ENCODE assay signal across 27 cellular contexts in the genomic region with DNA sequence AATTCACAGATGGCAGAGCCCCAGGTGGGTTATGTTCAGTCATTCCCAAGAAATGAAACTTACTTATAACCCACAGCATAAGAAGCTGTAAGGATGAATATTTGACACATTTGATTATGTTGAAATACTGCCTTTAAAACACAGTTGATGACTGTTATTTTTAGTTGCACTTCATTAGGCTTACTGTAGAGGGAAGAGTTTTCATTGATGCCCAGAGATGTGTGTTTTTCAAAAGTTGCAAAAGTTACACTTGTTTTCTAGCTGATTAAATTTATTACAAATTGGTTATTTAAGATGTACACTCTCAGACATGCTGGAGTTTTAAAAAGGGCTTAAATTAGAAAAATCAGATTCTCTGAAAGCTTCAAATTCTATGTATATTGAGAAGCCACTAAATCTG.
DNase-seq lines count a peak whose midpoint lies in the region; ATAC-seq and TF ChIP-seq lines count a peak whose summit lies in the region.
"Had no signal": no experiment of that assay in that cellular context is flagged by ENCODE, and none has a peak within 500 bp of the region (broad histone marks: within the 10 kb centered on the region; RNA-seq: fewer than 3 reads in every experiment).

No MANE protein-coding gene starts in this region.

- no peak for TF ChIP-seq RAD21 in HCT116 (IDR thresholded peaks at IDR 0.05; ENCODE audit: low read depth)

- H3K27ac ChIP-seq in 22Rv1 (no peak overlapping the region), HCT116 (ENCODE audit: low read depth, low read length) (no peak overlapping the region)
- H3K27ac ChIP-seq: brain microvascular endothelial cell, PC-9, right lobe of liver, SJSA1, stomach, upper lobe of left lung had no signal

- CTCF ChIA-PET in HCT116 (lab: Charles Lee): interaction anchor here (0.6 kb wide), 1 partner anchor 16 kb away, joined by 5 read pairs; no protein-coding TSS in a partner anchor

- 0 out of 2 replicates have a peak, but pooled peaks have one; percentile 15 for TF ChIP-seq CTCF in 22Rv1 (IDR thresholded peaks at IDR 0.05)
- TF ChIP-seq CTCF in HCT116 (IDR thresholded peaks at IDR 0.05 in 2 of 3, conservative IDR thresholded peaks at IDR 0.05 in 1 of 3; ENCODE audit: borderline replicate concordance in 1 of 3, insufficient read depth in 1 of 3, low read depth in 2 of 3, low read length in 2 of 3): peak in 2 of 3 experiments; percentile 9 to 25; a peak in 1 of 6 replicates
- TF ChIP-seq CTCF in cardiac fibroblast (IDR thresholded peaks at IDR 0.05; ENCODE audit: low read depth, low read length): peak; percentile 18

- no peaks in the 10 kb centered on the region for H3K27me3 ChIP-seq in HCT116 (ENCODE audit: insufficient read depth, low read length)
- H3K27me3 ChIP-seq: brain microvascular endothelial cell, right lobe of liver, SJSA1, stomach, upper lobe of left lung had no signal

- no peaks in the 10 kb centered on the region for H3K36me3 ChIP-seq in HCT116 (ENCODE audit: control insufficient read depth in 1 of 2, insufficient read depth in 2 of 2, low read length in 2 of 2)
- H3K36me3 ChIP-seq: brain microvascular endothelial cell, right lobe of liver, SJSA1, upper lobe of left lung had no signal

- no peaks in the 10 kb centered on the region for H3K4me1 ChIP-seq in HCT116 (ENCODE audit: control insufficient read depth in 1 of 2, insufficient read depth in 2 of 2, low read length in 2 of 2)
- H3K4me1 ChIP-seq: right lobe of liver, SJSA1, upper lobe of left lung had no signal

- no peaks in the 10 kb centered on the region for H3K9me2 ChIP-seq in HCT116 (ENCODE audit: insufficient read depth)

- DNase-seq in HCT116 (ENCODE audit: low read depth, low spot score): no peak
- peak in 1 of 2 donors; percentile 17 for DNase-seq in cardiac fibroblast (ENCODE audit: low read depth in 2 of 2)
- peak; percentile 5 for DNase-seq in iris pigment epithelial cell (ENCODE audit: low read depth)
- DNase-seq in DMS79 treated with DMSO at 0.1 percent for 48 hours (lab: John Stamatoyannopoulos, UW): no peak
- DNase-seq in 8988T: no peak
- no peak for DNase-seq in NCI-H345 (lab: John Stamatoyannopoulos, UW)
- DNase-seq: activated B cell treated with CpG ODN at 0.5 μM for 24 hours; activated CD8-positive, alpha-beta T cell treated with anti-CD3 and anti-CD28 coated beads, Interleukin-2, amount 10 ng/mL, durations not matched to agents 7 days and 5 days; activated T-cell treated with anti-CD3 and anti-CD28 coated beads, Interleukin-2, amount 50 U/mL, for 4 hours; brain microvascular endothelial cell; COR-L47; H7; hippocampal formation; KBM-7; left cardiac atrium; NCI-H1105; NCI-H2107; NCI-H748 treated with DMSO at 0.1 percent for 48 hours; PC-9; right lobe of liver; stomach; upper lobe of left lung had no signal

- intact Hi-C loops in HCT116 (cut with micrococcal nuclease): no loop called here

- no peaks in the 10 kb centered on the region for H3K79me2 ChIP-seq in HCT116 (ENCODE audit: insufficient read depth, low read length)

- TF ChIP-seq POLR2A in HCT116 (IDR thresholded peaks at IDR 0.05; ENCODE audit: borderline replicate concordance, extremely low read depth, insufficient read depth, insufficient read length): no peak

- RAD21 ChIA-PET in HCT116 (lab: Charles Lee; ENCODE audit: low non-redundant PET in 1 of 2, low total read pairs in 2 of 2, uncharacterized antibody in 2 of 2, unreplicated experiment in 2 of 2): no interaction called here

- no peak overlapping the region for H2AFZ ChIP-seq in HCT116 (ENCODE audit: low read depth, low read length, poor library complexity, severe bottlenecking)
- H2AFZ ChIP-seq: PC-9 had no signal

- BruUV-seq in HCT116 (replicated peaks; lab: Mats Ljungman, UMichigan): no TSS peak

- H3K4me3 ChIP-seq in HCT116 (replicated peaks in 1 of 2; ENCODE audit: low read depth in 1 of 2, low read length in 2 of 2) (no peak overlapping the region), cardiac fibroblast (replicated peaks in 1 of 2; ENCODE audit: low read depth in 2 of 2, low read length in 2 of 2) (no peak overlapping the region)
- H3K4me3 ChIP-seq: PC-9, right lobe of liver, SJSA1, stomach, upper lobe of left lung had no signal

- no peak overlapping the region for H3K4me2 ChIP-seq in HCT116 (ENCODE audit: low read length)
- H3K4me2 ChIP-seq: PC-9 had no signal

- no peaks in the 10 kb centered on the region for H3K9me3 ChIP-seq in HCT116 (ENCODE audit: control insufficient read depth in 1 of 2, insufficient read depth in 1 of 2, low read depth in 1 of 2, low read length in 2 of 2)
- H3K9me3 ChIP-seq: right lobe of liver, SJSA1, stomach, upper lobe of left lung had no signal

- POLR2A ChIA-PET in HCT116 (lab: Charles Lee): no interaction called here

- H4K20me1 ChIP-seq in HCT116 (ENCODE audit: insufficient read depth): no peaks in the 10 kb centered on the region

- ATAC-seq in HCT116 (no peak), HG03280 (IDR thresholded peaks at IDR 0.05; ENCODE audit: unreplicated experiment) (no peak)
- ATAC-seq: activated CD8-positive, alpha-beta T cell treated with anti-CD3 and anti-CD28 coated beads, Interleukin-2, amount 10 ng/mL, durations not matched to agents 7 days and 5 days; activated naive CD4-positive, alpha-beta T cell treated with anti-CD3 and anti-CD28 coated beads, Interleukin-2, amount 50 U/mL, for 72 hours; activated T-cell treated with anti-CD3 and anti-CD28 coated beads, Interleukin-2, amount 50 U/mL, for 4 hours; esophagus mucosa; left cardiac atrium; right lobe of liver had no signal

- no peak overlapping the region for H3K9ac ChIP-seq in HCT116 (ENCODE audit: low read length)

TF ChIP-seq in HCT116, 20 proteins besides CTCF, POLR2A, EP300 and RAD21:
- TF ChIP-seq EZH2phosphoT487 (IDR thresholded peaks at IDR 0.05; ENCODE audit: borderline replicate concordance): no peak
- no peak for TF ChIP-seq JUND (IDR thresholded peaks at IDR 0.05)
- no peak for TF ChIP-seq YY1 (IDR thresholded peaks at IDR 0.05; ENCODE audit: extremely low read depth, insufficient replicate concordance, low read depth, low read length)
- TF ChIP-seq ZFX (IDR thresholded peaks at IDR 0.05): no peak
- TF ChIP-seq POLR2AphosphoS5 (IDR thresholded peaks at IDR 0.05; ENCODE audit: low read depth, low read length): no peak
- no peak for TF ChIP-seq SIN3A (IDR thresholded peaks at IDR 0.05; ENCODE audit: low read depth)
- TF ChIP-seq, protein P1, sequence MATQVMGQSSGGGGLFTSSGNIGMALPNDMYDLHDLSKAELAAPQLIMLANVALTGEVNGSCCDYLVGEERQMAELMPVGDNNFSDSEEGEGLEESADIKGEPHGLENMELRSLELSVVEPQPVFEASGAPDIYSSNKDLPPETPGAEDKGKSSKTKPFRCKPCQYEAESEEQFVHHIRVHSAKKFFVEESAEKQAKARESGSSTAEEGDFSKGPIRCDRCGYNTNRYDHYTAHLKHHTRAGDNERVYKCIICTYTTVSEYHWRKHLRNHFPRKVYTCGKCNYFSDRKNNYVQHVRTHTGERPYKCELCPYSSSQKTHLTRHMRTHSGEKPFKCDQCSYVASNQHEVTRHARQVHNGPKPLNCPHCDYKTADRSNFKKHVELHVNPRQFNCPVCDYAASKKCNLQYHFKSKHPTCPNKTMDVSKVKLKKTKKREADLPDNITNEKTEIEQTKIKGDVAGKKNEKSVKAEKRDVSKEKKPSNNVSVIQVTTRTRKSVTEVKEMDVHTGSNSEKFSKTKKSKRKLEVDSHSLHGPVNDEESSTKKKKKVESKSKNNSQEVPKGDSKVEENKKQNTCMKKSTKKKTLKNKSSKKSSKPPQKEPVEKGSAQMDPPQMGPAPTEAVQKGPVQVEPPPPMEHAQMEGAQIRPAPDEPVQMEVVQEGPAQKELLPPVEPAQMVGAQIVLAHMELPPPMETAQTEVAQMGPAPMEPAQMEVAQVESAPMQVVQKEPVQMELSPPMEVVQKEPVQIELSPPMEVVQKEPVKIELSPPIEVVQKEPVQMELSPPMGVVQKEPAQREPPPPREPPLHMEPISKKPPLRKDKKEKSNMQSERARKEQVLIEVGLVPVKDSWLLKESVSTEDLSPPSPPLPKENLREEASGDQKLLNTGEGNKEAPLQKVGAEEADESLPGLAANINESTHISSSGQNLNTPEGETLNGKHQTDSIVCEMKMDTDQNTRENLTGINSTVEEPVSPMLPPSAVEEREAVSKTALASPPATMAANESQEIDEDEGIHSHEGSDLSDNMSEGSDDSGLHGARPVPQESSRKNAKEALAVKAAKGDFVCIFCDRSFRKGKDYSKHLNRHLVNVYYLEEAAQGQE (IDR thresholded peaks at IDR 0.05; ENCODE audit: low read depth): no peak
- TF ChIP-seq SRF (IDR thresholded peaks at IDR 0.05; ENCODE audit: low read depth): no peak
- no peak for TF ChIP-seq SP1 (IDR thresholded peaks at IDR 0.05; ENCODE audit: low read depth)
- no peak for TF ChIP-seq ELF1 (IDR thresholded peaks at IDR 0.05; ENCODE audit: borderline replicate concordance, low read depth)
- no peak for TF ChIP-seq TCF7L2 (IDR thresholded peaks at IDR 0.05; ENCODE audit: borderline replicate concordance, extremely low read depth, insufficient read depth, insufficient read length)
